ENCODE assay signal across 1 cellular context in the genomic region with DNA sequence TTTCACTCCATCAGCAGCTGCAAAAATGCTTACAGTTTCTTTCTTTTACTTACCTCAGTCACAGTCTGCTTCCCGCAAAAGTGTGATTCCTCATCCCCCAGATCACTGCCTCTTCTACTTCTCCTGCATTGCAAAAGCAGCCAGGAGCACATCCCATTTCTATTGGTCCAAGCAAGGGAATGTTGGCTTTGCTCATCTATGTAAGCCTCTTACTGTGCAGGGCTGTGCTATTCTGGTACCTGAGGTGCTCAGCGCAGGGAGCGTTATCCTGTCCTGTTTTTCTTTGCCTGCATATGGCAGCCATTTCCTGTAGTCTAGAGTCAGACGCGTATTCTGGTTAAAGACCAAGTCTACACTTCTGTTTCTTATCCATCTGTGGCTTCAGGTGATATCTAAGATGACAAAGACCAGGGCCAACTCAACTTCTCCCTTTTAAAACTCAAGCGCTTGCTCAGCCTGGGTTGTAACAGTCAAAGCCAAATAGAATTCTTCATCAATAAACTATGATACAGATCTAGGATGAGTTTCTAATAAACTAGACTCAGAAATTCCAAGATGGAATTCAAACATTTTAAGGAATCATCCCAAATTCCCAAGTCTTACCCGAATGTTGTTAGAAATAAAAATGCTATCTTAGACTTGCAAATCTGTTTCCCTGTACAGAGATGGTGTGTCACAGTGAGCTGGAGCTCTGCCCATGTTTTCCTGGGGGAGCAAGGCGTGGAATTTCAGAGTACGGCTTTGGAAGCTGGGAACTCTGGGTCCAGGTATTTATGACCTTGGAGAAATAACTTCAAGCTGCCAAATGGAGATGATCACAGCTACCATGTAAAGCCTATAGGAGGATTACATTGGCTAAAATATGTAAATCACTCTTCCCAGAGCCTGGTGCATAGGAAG.
TF ChIP-seq lines count a peak whose summit lies in the region.

No MANE protein-coding gene starts in this region.

TF ChIP-seq in endothelial cell of umbilical vein, 7 proteins besides CTCF, POLR2A, EP300 and RAD21:
- TF ChIP-seq GATA2 (IDR thresholded peaks at IDR 0.05; ENCODE audit: insufficient read depth, insufficient read length, low read depth, low read length) (no peak), MYC (IDR thresholded peaks at IDR 0.05; ENCODE audit: low read depth, low read length) (no peak), JUN (IDR thresholded peaks at IDR 0.05; ENCODE audit: borderline replicate concordance, insufficient read depth, insufficient read length, low read depth) (no peak), EZH2 (IDR thresholded peaks at IDR 0.05; ENCODE audit: borderline replicate concordance, low read depth, low read length, severe bottlenecking) (no peak), POLR2AphosphoS5 (IDR thresholded peaks at IDR 0.05; ENCODE audit: insufficient read depth, low read depth, low read length) (no peak), MAX (IDR thresholded peaks at IDR 0.05; ENCODE audit: insufficient read depth, insufficient read length) (no peak), FOS (IDR thresholded peaks at IDR 0.05; ENCODE audit: borderline replicate concordance, insufficient read depth, low read length) (no peak)
